Comparison of ENCODE assay signal across 8 cellular contexts in genomic region chr6:43174263-43175112, GRCh38. TPM values are rescaled to one million over a fixed set of nuclear protein-coding genes. Genes with fewer than 3 reads are reported as not detected.
A peak's percentile ranks its signal among the peaks of the same experiment; 100 is the strongest.
DNase-seq lines count a peak whose midpoint lies in the region; ATAC-seq and TF ChIP-seq lines count a peak whose summit lies in the region.

No MANE protein-coding gene starts in this region.

- no peaks in the 10 kb centered on the region for H3K9me3 ChIP-seq in vagina

- H3K4me1 ChIP-seq in vagina: peaks cover 35% of the 10 kb centered on the region

- H3K27me3 ChIP-seq in vagina: no peaks in the 10 kb centered on the region

- TF ChIP-seq CTCF in astrocyte of the cerebellum (IDR thresholded peaks at IDR 0.05; ENCODE audit: low read depth, low read length, missing control alignments) (no peak), vagina (IDR thresholded peaks at IDR 0.05) (no peak)

- ATAC-seq in GM18502 (IDR thresholded peaks at IDR 0.05; ENCODE audit: poor library complexity, unreplicated experiment): peak; percentile 70
- ATAC-seq in HG02970 (IDR thresholded peaks at IDR 0.05; ENCODE audit: low FRiP score, unreplicated experiment): peak; percentile 52

- H3K27ac ChIP-seq in vagina: peak overlapping the region; percentile 97

- peak in 1 of 2 donors; percentile 58 for TF ChIP-seq POLR2A in vagina (IDR thresholded peaks at IDR 0.05)

- in situ Hi-C loops in astrocyte of the cerebellum (cut with HindIII; ENCODE audit: low sequenced_read_pairs): no loop called here

- H3K36me3 ChIP-seq in vagina: peaks cover 0 to 35% of the 10 kb centered on the region in 2 donors

- intact Hi-C loops in vagina (cut with DNase I): no loop called here

- DNase-seq in NCI-H187 treated with DMSO at 0.1 percent for 48 hours (lab: John Stamatoyannopoulos, UW): peak; percentile 91
- DNase-seq in T-helper 22 cell (ENCODE audit: low read depth): peak; percentile 95
- peak; percentile 97 for DNase-seq in astrocyte of the cerebellum (ENCODE audit: low read depth)
- peak; percentile 100 for DNase-seq in hepatic stellate cell (ENCODE audit: low spot score)
- DNase-seq in putamen (ENCODE audit: low spot score): peak; percentile 98
- peak; percentile 100 for DNase-seq in vagina (ENCODE audit: extremely low spot score in 2 of 2)

- H3K4me3 ChIP-seq in astrocyte of the cerebellum (ENCODE audit: low read depth, low read length): peak overlapping the region; percentile 94
- H3K4me3 ChIP-seq in vagina: peak overlapping the region; percentile 80 to 88

RNA-seq across cellular contexts. Expression of gene SRF, which starts 3.4 kb away (rescaled TPM):
- 28.2 TPM for total RNA-seq in vagina

RNA-seq across cellular contexts. Expression of gene CUL9, which starts 7.5 kb away (rescaled TPM):
- total RNA-seq in vagina: 49.1 TPM

RNA-seq across cellular contexts. Expression of gene DNPH1, which starts 54.8 kb away (rescaled TPM):
- total RNA-seq in vagina: 61.9 TPM

Comparison
In these comparisons a context has a peak if more than half of its experiments do, and no peak if none do; other contexts are left out.
1. Peak in every context shown above with its lines: DNase-seq, ATAC-seq, H3K4me3 ChIP-seq and H3K27ac ChIP-seq.